ENCODE assay signal across 30 cellular contexts in the genomic region with DNA sequence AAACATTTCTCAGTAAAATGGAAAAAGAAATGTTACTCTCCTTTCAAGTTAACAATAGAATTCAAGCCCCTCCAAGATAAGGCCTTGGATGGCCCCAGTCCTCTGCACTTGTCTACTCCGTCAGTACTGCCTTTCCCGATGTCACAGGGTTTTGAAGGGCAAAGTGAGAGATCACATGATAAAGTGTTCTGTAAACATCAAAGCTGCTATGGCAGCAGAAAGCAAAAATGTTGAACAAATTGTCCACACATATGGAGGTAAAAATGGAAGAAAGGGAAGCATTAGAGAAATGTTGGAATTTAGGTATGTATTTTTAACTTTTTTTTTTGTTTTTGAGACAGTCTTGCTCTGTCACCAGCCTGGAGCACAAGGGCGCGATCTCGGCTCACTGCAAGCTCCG.
"Had no signal": no experiment of that assay in that cellular context is flagged by ENCODE, and none has a peak within 500 bp of the region (broad histone marks: within the 10 kb centered on the region; RNA-seq: fewer than 3 reads in every experiment).

No MANE protein-coding gene starts in this region.

- H3K27ac ChIP-seq: epithelial cell of prostate, neutrophil, prostate gland, skin epidermis, suprapubic skin, tibial artery had no signal

- H3K9me3 Mint-ChIP-seq: activated B cell treated with CpG ODN at 0.5 μM for 24 hours; activated naive CD4-positive, alpha-beta T cell treated with anti-CD3 and anti-CD28 coated beads, Interleukin-2, amount 50 U/mL, for 24 hours; activated T-helper 1 cell treated with anti-CD3 and anti-CD28 coated beads, Interleukin-12 subunit alpha, Interleukin-12 subunit beta, Interleukin-2, Interleukin-4 antibody, amounts not matched to agents 30 ng/mL and 10 ng/mL and 1 ng/mL, durations not matched to agents 14 hours and 24 hours and 36 hours; mesothelial cell of epicardium; naive B cell; nephron progenitor cell; T-cell; T-helper 2 cell treated with Interferon-gamma antibody and Interleukin-4, amounts not matched to agents 5 μg/mL and 100 μg/mL, for 36 hours had no signal

- H3K27me3 Mint-ChIP-seq: activated B cell treated with CpG ODN at 0.5 μM for 24 hours; activated naive CD4-positive, alpha-beta T cell treated with anti-CD3 and anti-CD28 coated beads, Interleukin-2, amount 50 U/mL, for 24 hours; naive B cell; T-cell had no signal

- H3K27me3 ChIP-seq: neutrophil, suprapubic skin, tibial artery had no signal

- H3K27ac Mint-ChIP-seq: activated B cell treated with CpG ODN at 0.5 μM for 24 hours; activated naive CD4-positive, alpha-beta T cell treated with anti-CD3 and anti-CD28 coated beads, Interleukin-2, amount 50 U/mL, for 24 hours; activated T-helper 1 cell treated with anti-CD3 and anti-CD28 coated beads, Interleukin-12 subunit alpha, Interleukin-12 subunit beta, Interleukin-2, Interleukin-4 antibody, amounts not matched to agents 30 ng/mL and 10 ng/mL and 1 ng/mL, durations not matched to agents 14 hours and 24 hours and 36 hours; mesothelial cell of epicardium; T-helper 2 cell treated with Interferon-gamma antibody and Interleukin-4, amounts not matched to agents 5 μg/mL and 100 μg/mL, for 36 hours had no signal

- H3K4me3 Mint-ChIP-seq: activated B cell treated with CpG ODN at 0.5 μM for 24 hours; activated naive CD4-positive, alpha-beta T cell treated with anti-CD3 and anti-CD28 coated beads, Interleukin-2, amount 50 U/mL, for 24 hours; activated T-helper 1 cell treated with anti-CD3 and anti-CD28 coated beads, Interleukin-12 subunit alpha, Interleukin-12 subunit beta, Interleukin-2, Interleukin-4 antibody, amounts not matched to agents 30 ng/mL and 10 ng/mL and 1 ng/mL, durations not matched to agents 14 hours and 24 hours and 36 hours; mesothelial cell of epicardium; naive B cell; nephron progenitor cell; T-cell; T-helper 2 cell treated with Interferon-gamma antibody and Interleukin-4, amounts not matched to agents 5 μg/mL and 100 μg/mL, for 36 hours had no signal

- FAIRE-seq: bronchial epithelial cell, colon, endometrium, frontal cortex, kidney had no signal

- DNase-seq: activated B cell treated with CpG ODN at 0.5 μM for 24 hours; activated CD4-positive, alpha-beta T cell treated with anti-CD3 and anti-CD28 coated beads, Interleukin-2, amount 50 U/mL, for 1 hour; activated gamma-delta T cell; activated T-cell treated with anti-CD3 and anti-CD28 coated beads for 4 hours; anterior cingulate cortex; dermis blood vessel endothelial cell; effector CD4-positive, alpha-beta T cell; kidney; left colon; naive B cell; nephron progenitor cell; retina; stimulated activated CD4-positive, alpha-beta T cell treated with anti-CD3 and anti-CD28 coated beads, Interleukin-12 subunit alpha, Interleukin-12 subunit beta, amount 100 ng/mL, for 4 hours; stimulated activated CD4-positive, alpha-beta T cell treated with anti-CD3 and anti-CD28 coated beads, Interleukin-4, amount 100 ng/mL, for 1 hour; T-cell; tibial artery had no signal

- ATAC-seq: left colon, sciatic nerve, T-cell had no signal

- H3K4me1 Mint-ChIP-seq: activated B cell treated with CpG ODN at 0.5 μM for 24 hours; activated naive CD4-positive, alpha-beta T cell treated with anti-CD3 and anti-CD28 coated beads, Interleukin-2, amount 50 U/mL, for 24 hours; mesothelial cell of epicardium; naive B cell; nephron progenitor cell; T-cell had no signal

- H3K4me3 ChIP-seq: prostate gland, skin epidermis, suprapubic skin, tibial artery had no signal

- H3K4me1 ChIP-seq: prostate gland, suprapubic skin, tibial artery had no signal

- H3K9me3 ChIP-seq: neutrophil, prostate gland, suprapubic skin, tibial artery had no signal
